35 cellular contexts compared by ENCODE assay signal in genomic region chr2:228847684-228848083, GRCh38.
"Had no signal": no experiment of that assay in that cellular context is flagged by ENCODE, and none has a peak within 500 bp of the region (broad histone marks: within the 10 kb centered on the region; RNA-seq: fewer than 3 reads in every experiment).

No MANE protein-coding gene starts in this region.

- DNase-seq: activated CD4-positive, alpha-beta T cell treated with anti-CD3 and anti-CD28 coated beads for 4 hours; activated CD4-positive, alpha-beta T cell treated with anti-CD3 and anti-CD28 coated beads, Interleukin-2, amount 50 U/mL, for 48 hours; activated CD8-positive, alpha-beta memory T cell treated with anti-CD3 and anti-CD28 coated beads for 24 hours; activated effector memory CD4-positive, alpha-beta T cell treated with Interleukin-2 at 50 U/mL for 16 hours; activated naive CD4-positive, alpha-beta T cell treated with Interleukin-2 at 50 U/mL for 16 hours; adrenal gland; effector CD8-positive, alpha-beta T cell; esophagus squamous epithelium; head of caudate nucleus; hippocampal formation; immature natural killer cell; midbrain; naive thymus-derived CD4-positive, alpha-beta T cell; pancreas; retina; sigmoid colon; small intestine; stimulated activated CD4-positive, alpha-beta T cell treated with anti-CD3 and anti-CD28 coated beads, Interleukin-4, amount 100 ng/mL, for 24 hours; T-helper 9 cell; trophoblast cell; uterus had no signal

- H3K4me1 ChIP-seq: adrenal gland, breast epithelium, esophagus squamous epithelium, pancreas, prostate gland, sigmoid colon, uterus had no signal

- H3K4me1 Mint-ChIP-seq: central memory CD8-positive, alpha-beta T cell; immature natural killer cell; naive thymus-derived CD4-positive, alpha-beta T cell; stimulated activated effector memory CD8-positive, alpha-beta T cell treated with anti-CD3 and anti-CD28 coated beads, Interleukin-12 subunit alpha, Interleukin-12 subunit beta, amount 100 ng/mL, for 72 hours had no signal

- H3K9me3 ChIP-seq: adrenal gland, ascending aorta, breast epithelium, esophagus squamous epithelium, pancreas, prostate gland, sigmoid colon, thoracic aorta, uterus had no signal

- H3K36me3 ChIP-seq: adrenal gland, ascending aorta, breast epithelium, esophagus squamous epithelium, pancreas, prostate gland, sigmoid colon, thoracic aorta, uterus had no signal

- H3K36me3 Mint-ChIP-seq: activated naive CD8-positive, alpha-beta T cell; immature natural killer cell; naive thymus-derived CD4-positive, alpha-beta T cell; stimulated activated effector memory CD8-positive, alpha-beta T cell treated with anti-CD3 and anti-CD28 coated beads, Interleukin-12 subunit alpha, Interleukin-12 subunit beta, amount 100 ng/mL, for 72 hours had no signal

- FAIRE-seq: colon, endometrium, pancreas, small intestine, TTC549 had no signal

- H3K27ac Mint-ChIP-seq: activated naive CD8-positive, alpha-beta T cell; immature natural killer cell; naive thymus-derived CD4-positive, alpha-beta T cell; stimulated activated effector memory CD8-positive, alpha-beta T cell treated with anti-CD3 and anti-CD28 coated beads, Interleukin-12 subunit alpha, Interleukin-12 subunit beta, amount 100 ng/mL, for 72 hours; stimulated activated naive CD8-positive, alpha-beta T cell treated with anti-CD3 and anti-CD28 coated beads, Interleukin-15, Interleukin-2, amounts not matched to agents 100 ng/mL and 50 ng/mL, for 24 hours; T-helper 1 cell treated with Interleukin-12 subunit alpha and Interleukin-12 subunit beta and Interleukin-4 antibody, amounts not matched to agents 30 μg/mL and 1 μg/mL, for 36 hours had no signal

- H3K27ac ChIP-seq: ascending aorta, breast epithelium, epithelial cell of prostate, esophagus squamous epithelium, pancreas, prostate gland, sigmoid colon, thoracic aorta, uterus, VCaP had no signal

- H3K4me3 Mint-ChIP-seq: activated naive CD8-positive, alpha-beta T cell; central memory CD8-positive, alpha-beta T cell; immature natural killer cell; naive thymus-derived CD4-positive, alpha-beta T cell; stimulated activated effector memory CD8-positive, alpha-beta T cell treated with anti-CD3 and anti-CD28 coated beads, Interleukin-12 subunit alpha, Interleukin-12 subunit beta, amount 100 ng/mL, for 72 hours; stimulated activated naive CD8-positive, alpha-beta T cell treated with anti-CD3 and anti-CD28 coated beads, Interleukin-15, Interleukin-2, amounts not matched to agents 100 ng/mL and 50 ng/mL, for 24 hours; T-helper 1 cell treated with Interleukin-12 subunit alpha and Interleukin-12 subunit beta and Interleukin-4 antibody, amounts not matched to agents 30 μg/mL and 1 μg/mL, for 36 hours had no signal

- H3K27me3 Mint-ChIP-seq: activated naive CD8-positive, alpha-beta T cell; central memory CD8-positive, alpha-beta T cell; naive thymus-derived CD4-positive, alpha-beta T cell; stimulated activated naive CD8-positive, alpha-beta T cell treated with anti-CD3 and anti-CD28 coated beads, Interleukin-15, Interleukin-2, amounts not matched to agents 100 ng/mL and 50 ng/mL, for 24 hours had no signal

- H3K4me3 ChIP-seq: adrenal gland, ascending aorta, breast epithelium, esophagus squamous epithelium, pancreas, prostate gland, sigmoid colon, thoracic aorta, uterus had no signal

- ATAC-seq: naive thymus-derived CD4-positive, alpha-beta T cell; pancreas; stimulated activated effector memory CD8-positive, alpha-beta T cell treated with anti-CD3 and anti-CD28 coated beads, Interleukin-12 subunit alpha, Interleukin-12 subunit beta, amount 100 ng/mL, for 72 hours had no signal

- H3K27me3 ChIP-seq: adrenal gland, ascending aorta, breast epithelium, esophagus squamous epithelium, pancreas, sigmoid colon, uterus had no signal
